Comparison of ENCODE assay signal across 1 cellular context in the genomic region with DNA sequence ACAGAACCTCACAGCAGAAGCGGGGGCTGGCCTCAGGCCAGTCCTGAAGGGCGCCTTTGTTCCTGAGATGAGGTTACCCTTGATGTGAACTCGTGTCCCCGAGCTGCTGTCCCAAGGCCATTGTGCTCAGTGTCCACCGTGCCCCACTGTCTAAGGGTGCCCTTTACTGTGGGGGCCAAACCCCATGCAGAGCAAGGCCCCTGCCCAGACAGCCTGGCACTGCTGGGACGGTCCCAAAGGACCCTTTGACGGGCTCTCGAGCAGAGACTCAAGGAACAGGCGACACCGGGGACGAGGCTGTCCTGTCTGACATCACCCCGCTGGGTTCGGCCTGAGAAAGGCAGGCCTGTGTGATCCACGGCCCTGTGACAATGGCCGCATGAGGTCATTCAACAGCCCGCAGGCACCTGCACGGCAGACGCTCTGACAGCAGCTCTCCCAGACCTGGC.
A peak's percentile ranks its signal among the peaks of the same experiment; 100 is the strongest.
TF ChIP-seq lines count a peak whose summit lies in the region.

No MANE protein-coding gene starts in this region.

TF ChIP-seq in HepG2, 621 proteins besides CTCF, POLR2A, EP300 and RAD21 (continued from another document and continues in another):
- TF ChIP-seq AGO2 (optimal IDR thresholded peaks at IDR 0.05; ENCODE audit: low read depth, low read length) (no peak), ZSCAN25 (CRISPR knock-in tag; IDR thresholded peaks at IDR 0.05) (no peak), CBFB (CRISPR knock-in tag; IDR thresholded peaks at IDR 0.05) (no peak; the same call in 1 of the 2 replicates), SIX1 (CRISPR knock-in tag; IDR thresholded peaks at IDR 0.05; ENCODE audit: borderline replicate concordance) (no peak), HNRNPL (IDR thresholded peaks at IDR 0.05; ENCODE audit: low read depth, low read length) (peak; percentile 98), TSC22D2 (CRISPR knock-in tag; IDR thresholded peaks at IDR 0.05; ENCODE audit: borderline replicate concordance) (no peak), ZMYM3 (CRISPR knock-in tag; IDR thresholded peaks at IDR 0.05) (no peak), U2AF2 (IDR thresholded peaks at IDR 0.05; ENCODE audit: low read depth, low read length) (no peak), ZNF577 (CRISPR knock-in tag; IDR thresholded peaks at IDR 0.05; ENCODE audit: borderline replicate concordance, low read depth) (no peak), BORCS8-MEF2B (CRISPR knock-in tag; IDR thresholded peaks at IDR 0.05) (no peak), HBP1 (CRISPR knock-in tag; IDR thresholded peaks at IDR 0.05; ENCODE audit: low read depth) (no peak), ZBTB2 (CRISPR knock-in tag; IDR thresholded peaks at IDR 0.05; ENCODE audit: low read depth) (no peak), ZNF20 (CRISPR knock-in tag; IDR thresholded peaks at IDR 0.05) (no peak), BCL6 (CRISPR knock-in tag; IDR thresholded peaks at IDR 0.05) (peak; percentile 48; the same call in 1 of the 2 replicates), RXRB (CRISPR knock-in tag; IDR thresholded peaks at IDR 0.05; ENCODE audit: borderline replicate concordance) (peak; percentile 60; the same call in 1 of the 2 replicates), SAP130 (CRISPR knock-in tag; IDR thresholded peaks at IDR 0.05; ENCODE audit: low read depth) (no peak), ZFX (CRISPR knock-in tag; IDR thresholded peaks at IDR 0.05; ENCODE audit: low read depth) (peak; percentile 37; the same call in 1 of the 2 replicates), ZFP41 (CRISPR knock-in tag; IDR thresholded peaks at IDR 0.05; ENCODE audit: borderline replicate concordance) (no peak), ZIK1 (CRISPR knock-in tag; IDR thresholded peaks at IDR 0.05; ENCODE audit: borderline replicate concordance, low read depth) (no peak), ZFP36 (IDR thresholded peaks at IDR 0.05; ENCODE audit: borderline replicate concordance, low read depth, low read length, partially characterized antibody) (no peak), ZNF350 (CRISPR knock-in tag; IDR thresholded peaks at IDR 0.05; ENCODE audit: borderline replicate concordance, low read depth) (no peak), ZFY (CRISPR knock-in tag; IDR thresholded peaks at IDR 0.05) (0 out of 2 replicates have a peak, but pooled peaks have one; percentile 12), FOXC1 (CRISPR knock-in tag; IDR thresholded peaks at IDR 0.05; ENCODE audit: borderline replicate concordance) (no peak), SOX6 (IDR thresholded peaks at IDR 0.05) (no peak), SOX6 (CRISPR knock-in tag; IDR thresholded peaks at IDR 0.05) (peak; percentile 56; the same call in 1 of the 2 replicates), SIN3A (IDR thresholded peaks at IDR 0.05; ENCODE audit: borderline replicate concordance, low read depth, low read length) (no peak), ZFP1 (CRISPR knock-in tag; IDR thresholded peaks at IDR 0.05) (no peak), HOXA3 (CRISPR knock-in tag; IDR thresholded peaks at IDR 0.05) (no peak), HMG20A (CRISPR knock-in tag; IDR thresholded peaks at IDR 0.05; ENCODE audit: borderline replicate concordance) (0 out of 2 replicates have a peak, but pooled peaks have one; percentile 26), ZNF772 (CRISPR knock-in tag; IDR thresholded peaks at IDR 0.05) (no peak)
- TF ChIP-seq, protein P1, sequence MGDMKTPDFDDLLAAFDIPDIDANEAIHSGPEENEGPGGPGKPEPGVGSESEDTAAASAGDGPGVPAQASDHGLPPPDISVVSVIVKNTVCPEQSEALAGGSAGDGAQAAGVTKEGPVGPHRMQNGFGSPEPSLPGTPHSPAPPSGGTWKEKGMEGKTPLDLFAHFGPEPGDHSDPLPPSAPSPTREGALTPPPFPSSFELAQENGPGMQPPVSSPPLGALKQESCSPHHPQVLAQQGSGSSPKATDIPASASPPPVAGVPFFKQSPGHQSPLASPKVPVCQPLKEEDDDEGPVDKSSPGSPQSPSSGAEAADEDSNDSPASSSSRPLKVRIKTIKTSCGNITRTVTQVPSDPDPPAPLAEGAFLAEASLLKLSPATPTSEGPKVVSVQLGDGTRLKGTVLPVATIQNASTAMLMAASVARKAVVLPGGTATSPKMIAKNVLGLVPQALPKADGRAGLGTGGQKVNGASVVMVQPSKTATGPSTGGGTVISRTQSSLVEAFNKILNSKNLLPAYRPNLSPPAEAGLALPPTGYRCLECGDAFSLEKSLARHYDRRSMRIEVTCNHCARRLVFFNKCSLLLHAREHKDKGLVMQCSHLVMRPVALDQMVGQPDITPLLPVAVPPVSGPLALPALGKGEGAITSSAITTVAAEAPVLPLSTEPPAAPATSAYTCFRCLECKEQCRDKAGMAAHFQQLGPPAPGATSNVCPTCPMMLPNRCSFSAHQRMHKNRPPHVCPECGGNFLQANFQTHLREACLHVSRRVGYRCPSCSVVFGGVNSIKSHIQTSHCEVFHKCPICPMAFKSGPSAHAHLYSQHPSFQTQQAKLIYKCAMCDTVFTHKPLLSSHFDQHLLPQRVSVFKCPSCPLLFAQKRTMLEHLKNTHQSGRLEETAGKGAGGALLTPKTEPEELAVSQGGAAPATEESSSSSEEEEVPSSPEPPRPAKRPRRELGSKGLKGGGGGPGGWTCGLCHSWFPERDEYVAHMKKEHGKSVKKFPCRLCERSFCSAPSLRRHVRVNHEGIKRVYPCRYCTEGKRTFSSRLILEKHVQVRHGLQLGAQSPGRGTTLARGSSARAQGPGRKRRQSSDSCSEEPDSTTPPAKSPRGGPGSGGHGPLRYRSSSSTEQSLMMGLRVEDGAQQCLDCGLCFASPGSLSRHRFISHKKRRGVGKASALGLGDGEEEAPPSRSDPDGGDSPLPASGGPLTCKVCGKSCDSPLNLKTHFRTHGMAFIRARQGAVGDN (CRISPR knock-in tag; IDR thresholded peaks at IDR 0.05), result peak; percentile 64
- TF ChIP-seq, protein P2, sequence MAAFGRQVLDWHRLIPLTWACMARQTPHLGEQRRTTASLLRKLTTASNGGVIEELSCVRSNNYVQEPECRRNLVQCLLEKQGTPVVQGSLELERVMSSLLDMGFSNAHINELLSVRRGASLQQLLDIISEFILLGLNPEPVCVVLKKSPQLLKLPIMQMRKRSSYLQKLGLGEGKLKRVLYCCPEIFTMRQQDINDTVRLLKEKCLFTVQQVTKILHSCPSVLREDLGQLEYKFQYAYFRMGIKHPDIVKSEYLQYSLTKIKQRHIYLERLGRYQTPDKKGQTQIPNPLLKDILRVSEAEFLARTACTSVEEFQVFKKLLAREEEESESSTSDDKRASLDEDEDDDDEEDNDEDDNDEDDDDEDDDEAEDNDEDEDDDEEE (CRISPR knock-in tag; IDR thresholded peaks at IDR 0.05), result no peak
- TF ChIP-seq, protein P3, sequence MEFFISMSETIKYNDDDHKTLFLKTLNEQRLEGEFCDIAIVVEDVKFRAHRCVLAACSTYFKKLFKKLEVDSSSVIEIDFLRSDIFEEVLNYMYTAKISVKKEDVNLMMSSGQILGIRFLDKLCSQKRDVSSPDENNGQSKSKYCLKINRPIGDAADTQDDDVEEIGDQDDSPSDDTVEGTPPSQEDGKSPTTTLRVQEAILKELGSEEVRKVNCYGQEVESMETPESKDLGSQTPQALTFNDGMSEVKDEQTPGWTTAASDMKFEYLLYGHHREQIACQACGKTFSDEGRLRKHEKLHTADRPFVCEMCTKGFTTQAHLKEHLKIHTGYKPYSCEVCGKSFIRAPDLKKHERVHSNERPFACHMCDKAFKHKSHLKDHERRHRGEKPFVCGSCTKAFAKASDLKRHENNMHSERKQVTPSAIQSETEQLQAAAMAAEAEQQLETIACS (CRISPR knock-in tag; IDR thresholded peaks at IDR 0.05), result no peak
- TF ChIP-seq, protein P4, sequence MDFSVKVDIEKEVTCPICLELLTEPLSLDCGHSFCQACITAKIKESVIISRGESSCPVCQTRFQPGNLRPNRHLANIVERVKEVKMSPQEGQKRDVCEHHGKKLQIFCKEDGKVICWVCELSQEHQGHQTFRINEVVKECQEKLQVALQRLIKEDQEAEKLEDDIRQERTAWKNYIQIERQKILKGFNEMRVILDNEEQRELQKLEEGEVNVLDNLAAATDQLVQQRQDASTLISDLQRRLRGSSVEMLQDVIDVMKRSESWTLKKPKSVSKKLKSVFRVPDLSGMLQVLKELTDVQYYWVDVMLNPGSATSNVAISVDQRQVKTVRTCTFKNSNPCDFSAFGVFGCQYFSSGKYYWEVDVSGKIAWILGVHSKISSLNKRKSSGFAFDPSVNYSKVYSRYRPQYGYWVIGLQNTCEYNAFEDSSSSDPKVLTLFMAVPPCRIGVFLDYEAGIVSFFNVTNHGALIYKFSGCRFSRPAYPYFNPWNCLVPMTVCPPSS (IDR thresholded peaks at IDR 0.05), result no peak
- TF ChIP-seq, protein P5, sequence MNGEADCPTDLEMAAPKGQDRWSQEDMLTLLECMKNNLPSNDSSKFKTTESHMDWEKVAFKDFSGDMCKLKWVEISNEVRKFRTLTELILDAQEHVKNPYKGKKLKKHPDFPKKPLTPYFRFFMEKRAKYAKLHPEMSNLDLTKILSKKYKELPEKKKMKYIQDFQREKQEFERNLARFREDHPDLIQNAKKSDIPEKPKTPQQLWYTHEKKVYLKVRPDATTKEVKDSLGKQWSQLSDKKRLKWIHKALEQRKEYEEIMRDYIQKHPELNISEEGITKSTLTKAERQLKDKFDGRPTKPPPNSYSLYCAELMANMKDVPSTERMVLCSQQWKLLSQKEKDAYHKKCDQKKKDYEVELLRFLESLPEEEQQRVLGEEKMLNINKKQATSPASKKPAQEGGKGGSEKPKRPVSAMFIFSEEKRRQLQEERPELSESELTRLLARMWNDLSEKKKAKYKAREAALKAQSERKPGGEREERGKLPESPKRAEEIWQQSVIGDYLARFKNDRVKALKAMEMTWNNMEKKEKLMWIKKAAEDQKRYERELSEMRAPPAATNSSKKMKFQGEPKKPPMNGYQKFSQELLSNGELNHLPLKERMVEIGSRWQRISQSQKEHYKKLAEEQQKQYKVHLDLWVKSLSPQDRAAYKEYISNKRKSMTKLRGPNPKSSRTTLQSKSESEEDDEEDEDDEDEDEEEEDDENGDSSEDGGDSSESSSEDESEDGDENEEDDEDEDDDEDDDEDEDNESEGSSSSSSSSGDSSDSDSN (CRISPR knock-in tag; IDR thresholded peaks at IDR 0.05), result peak; percentile 25; the same call in 1 of the 2 replicates
- TF ChIP-seq, protein P6, sequence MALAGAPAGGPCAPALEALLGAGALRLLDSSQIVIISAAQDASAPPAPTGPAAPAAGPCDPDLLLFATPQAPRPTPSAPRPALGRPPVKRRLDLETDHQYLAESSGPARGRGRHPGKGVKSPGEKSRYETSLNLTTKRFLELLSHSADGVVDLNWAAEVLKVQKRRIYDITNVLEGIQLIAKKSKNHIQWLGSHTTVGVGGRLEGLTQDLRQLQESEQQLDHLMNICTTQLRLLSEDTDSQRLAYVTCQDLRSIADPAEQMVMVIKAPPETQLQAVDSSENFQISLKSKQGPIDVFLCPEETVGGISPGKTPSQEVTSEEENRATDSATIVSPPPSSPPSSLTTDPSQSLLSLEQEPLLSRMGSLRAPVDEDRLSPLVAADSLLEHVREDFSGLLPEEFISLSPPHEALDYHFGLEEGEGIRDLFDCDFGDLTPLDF (CRISPR knock-in tag; IDR thresholded peaks at IDR 0.05), result no peak
- TF ChIP-seq, protein P7, sequence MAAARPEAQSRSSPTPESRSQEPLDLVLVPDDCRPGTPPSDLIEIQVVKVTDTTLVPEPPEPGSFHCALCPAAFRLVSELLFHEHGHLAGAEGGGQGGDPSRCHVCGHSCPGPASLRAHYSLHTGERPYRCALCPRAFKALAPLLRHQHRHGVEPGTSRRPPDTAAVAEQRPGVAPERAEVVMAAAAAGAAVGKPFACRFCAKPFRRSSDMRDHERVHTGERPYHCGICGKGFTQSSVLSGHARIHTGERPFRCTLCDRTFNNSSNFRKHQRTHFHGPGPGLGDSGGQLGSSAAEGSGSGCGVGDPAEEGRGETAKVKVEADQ (CRISPR knock-in tag; IDR thresholded peaks at IDR 0.05; ENCODE audit: borderline replicate concordance), result no peak
- TF ChIP-seq, protein P8, sequence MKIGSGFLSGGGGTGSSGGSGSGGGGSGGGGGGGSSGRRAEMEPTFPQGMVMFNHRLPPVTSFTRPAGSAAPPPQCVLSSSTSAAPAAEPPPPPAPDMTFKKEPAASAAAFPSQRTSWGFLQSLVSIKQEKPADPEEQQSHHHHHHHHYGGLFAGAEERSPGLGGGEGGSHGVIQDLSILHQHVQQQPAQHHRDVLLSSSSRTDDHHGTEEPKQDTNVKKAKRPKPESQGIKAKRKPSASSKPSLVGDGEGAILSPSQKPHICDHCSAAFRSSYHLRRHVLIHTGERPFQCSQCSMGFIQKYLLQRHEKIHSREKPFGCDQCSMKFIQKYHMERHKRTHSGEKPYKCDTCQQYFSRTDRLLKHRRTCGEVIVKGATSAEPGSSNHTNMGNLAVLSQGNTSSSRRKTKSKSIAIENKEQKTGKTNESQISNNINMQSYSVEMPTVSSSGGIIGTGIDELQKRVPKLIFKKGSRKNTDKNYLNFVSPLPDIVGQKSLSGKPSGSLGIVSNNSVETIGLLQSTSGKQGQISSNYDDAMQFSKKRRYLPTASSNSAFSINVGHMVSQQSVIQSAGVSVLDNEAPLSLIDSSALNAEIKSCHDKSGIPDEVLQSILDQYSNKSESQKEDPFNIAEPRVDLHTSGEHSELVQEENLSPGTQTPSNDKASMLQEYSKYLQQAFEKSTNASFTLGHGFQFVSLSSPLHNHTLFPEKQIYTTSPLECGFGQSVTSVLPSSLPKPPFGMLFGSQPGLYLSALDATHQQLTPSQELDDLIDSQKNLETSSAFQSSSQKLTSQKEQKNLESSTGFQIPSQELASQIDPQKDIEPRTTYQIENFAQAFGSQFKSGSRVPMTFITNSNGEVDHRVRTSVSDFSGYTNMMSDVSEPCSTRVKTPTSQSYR (CRISPR knock-in tag; IDR thresholded peaks at IDR 0.05; ENCODE audit: borderline replicate concordance), result peak; percentile 47; the same call in 1 of the 2 replicates
